Comparison of ENCODE assay signal across 21 cellular contexts in the genomic region with DNA sequence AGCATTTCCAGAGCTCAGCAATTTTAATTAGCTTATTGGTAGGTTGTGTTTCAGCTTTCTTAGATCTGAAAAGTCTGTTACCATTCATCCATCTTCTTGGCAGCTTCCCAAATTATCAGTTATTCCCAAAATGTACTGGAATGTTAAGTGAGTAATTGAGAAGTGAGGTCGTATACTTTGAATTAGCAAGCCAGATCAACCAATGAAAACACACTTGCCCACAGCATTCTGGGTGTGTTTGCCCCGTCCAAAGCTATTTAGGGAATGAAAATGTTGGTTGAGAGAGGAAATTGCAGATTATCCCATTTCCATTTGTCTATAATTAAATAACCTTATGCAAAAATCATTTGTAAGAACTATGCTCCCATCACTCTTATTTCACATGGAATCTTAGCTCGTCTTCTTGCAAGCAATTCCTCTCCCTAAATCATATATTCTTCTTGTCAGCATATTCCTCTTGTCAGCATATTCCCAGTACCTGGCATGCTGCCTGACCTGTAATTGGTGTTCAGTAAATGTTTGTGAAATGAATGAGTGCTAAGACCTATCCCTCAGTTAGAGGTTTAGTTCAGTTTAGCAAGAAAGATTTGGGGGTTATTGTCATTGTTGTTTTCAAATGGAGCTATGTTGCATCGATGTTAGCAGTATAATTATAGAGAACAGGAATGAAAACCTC. TPM values are rescaled to one million over a fixed set of nuclear protein-coding genes. Genes with fewer than 3 reads are reported as not detected.
DNase-seq lines count a peak whose midpoint lies in the region; ATAC-seq lines count a peak whose summit lies in the region.
"Had no signal": no experiment of that assay in that cellular context is flagged by ENCODE, and none has a peak within 500 bp of the region (broad histone marks: within the 10 kb centered on the region; RNA-seq: fewer than 3 reads in every experiment).

No MANE protein-coding gene starts in this region.

- peak overlapping the region; percentile 15 for H3K4me3 ChIP-seq in SK-N-MC
- H3K4me3 ChIP-seq: MG63, PC-9 had no signal

- no peak overlapping the region for H3K9ac ChIP-seq in SK-N-MC (ENCODE audit: insufficient read length)

- DNase-seq in COR-L47 (lab: John Stamatoyannopoulos, UW) (peak; percentile 11), EH (ENCODE audit: low read depth) (peak; percentile 25), SK-N-MC (ENCODE audit: low read depth, low spot score) (no peak), fibroblast of peridontal ligament (ENCODE audit: extremely low read depth) (peak; percentile 56), NCI-H1092 (lab: John Stamatoyannopoulos, UW) (no peak), mucosa of gallbladder (ENCODE audit: low spot score) (no peak)
- DNase-seq: DMS153, H7, HFFc6, Karpas-422, MG63, NCI-H1048, NCI-H1436 treated with DMSO at 0.1 percent for 48 hours, NCI-H2029, NCI-H2171 treated with DMSO at 0.1 percent for 48 hours, NCI-H446 treated with DMSO at 0.1 percent for 48 hours, NCI-H774, PC-9, SIG-M5 had no signal

- H3K9me3 ChIP-seq in SK-N-MC (ENCODE audit: low read depth, low read length), result no peaks in the 10 kb centered on the region
- H3K9me3 ChIP-seq: MG63 had no signal

- H3K27ac ChIP-seq in SK-N-MC, result peak overlapping the region; percentile 55; the same call in 1 of the 2 replicates
- H3K27ac ChIP-seq: PC-9, RWPE1 had no signal

- no peak for ATAC-seq in HG03354 (IDR thresholded peaks at IDR 0.05; ENCODE audit: poor library complexity, severe bottlenecking, unreplicated experiment)

- H3K36me3 ChIP-seq in SK-N-MC (ENCODE audit: insufficient read depth, low read length), result no peaks in the 10 kb centered on the region
- H3K36me3 ChIP-seq: MG63 had no signal

RNA-seq across cellular contexts. Expression of a gene that starts 23.3 kb away (rescaled TPM):
- total RNA-seq in mucosa of gallbladder, result 163 TPM

Comparison
In these comparisons a context has a peak if more than half of its experiments do, and no peak if none do; other contexts are left out.
1. DNase-seq: peak in COR-L47 (single experiment), EH (single experiment) and fibroblast of peridontal ligament (single experiment); none in SK-N-MC (single experiment), NCI-H1092 (single experiment) and mucosa of gallbladder (single experiment).